In genomic region chr12:43884683-43885410, GRCh38 we compare ENCODE assay signal across 1 cellular context.
TF ChIP-seq lines count a peak whose summit lies in the region.

No MANE protein-coding gene starts in this region.

TF ChIP-seq in IMR-90, 13 proteins besides CTCF, POLR2A, EP300 and RAD21 (continued from another document):
- TF ChIP-seq USF2 (IDR thresholded peaks at IDR 0.05; ENCODE audit: low read depth, low read length) (no peak), FOS (IDR thresholded peaks at IDR 0.05; ENCODE audit: low read depth, low read length) (no peak), MXI1 (IDR thresholded peaks at IDR 0.05; ENCODE audit: borderline replicate concordance, low read depth, low read length) (no peak), RFX5 (IDR thresholded peaks at IDR 0.05; ENCODE audit: low read depth, low read length) (no peak)
